2 cellular contexts compared by ENCODE assay signal in the genomic region with DNA sequence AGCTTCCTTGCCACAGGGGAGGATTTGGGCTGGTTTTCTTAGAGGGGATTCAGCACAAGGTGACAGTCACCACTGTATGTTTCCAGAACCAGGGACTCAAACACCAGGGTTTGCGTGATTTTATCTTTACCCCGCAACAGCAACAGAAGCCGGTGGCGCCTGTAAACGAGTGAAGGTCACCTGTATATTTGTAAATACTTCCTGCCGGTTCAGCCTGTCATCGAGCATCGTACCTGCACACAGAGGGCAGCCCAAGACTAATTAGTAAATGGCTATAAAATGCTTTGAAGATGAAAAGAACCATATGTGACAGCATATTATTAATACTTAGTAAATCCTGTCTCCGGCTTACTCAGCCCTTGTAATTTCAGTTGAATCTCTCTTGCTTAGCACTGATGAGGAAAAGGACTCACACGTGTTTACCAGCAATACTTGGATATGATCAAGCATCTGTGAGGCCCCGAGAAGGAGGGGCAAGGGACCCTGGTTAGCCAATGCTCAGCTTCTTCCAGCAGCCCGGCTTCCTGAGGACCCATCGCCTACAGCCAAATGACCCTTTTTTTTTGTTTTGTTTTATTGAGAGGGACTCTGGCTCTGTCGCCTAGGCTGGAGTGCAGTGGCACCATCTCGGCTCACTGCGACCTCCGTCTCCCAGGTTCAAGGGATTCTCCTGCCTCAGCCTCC.
TF ChIP-seq lines count a peak whose summit lies in the region.

No MANE protein-coding gene starts in this region.

TF ChIP-seq in HepG2, 621 proteins besides CTCF, POLR2A, EP300 and RAD21:
- TF ChIP-seq ZNF34 (CRISPR knock-in tag; IDR thresholded peaks at IDR 0.05; ENCODE audit: borderline replicate concordance), result no peak
- TF ChIP-seq, protein P1, sequence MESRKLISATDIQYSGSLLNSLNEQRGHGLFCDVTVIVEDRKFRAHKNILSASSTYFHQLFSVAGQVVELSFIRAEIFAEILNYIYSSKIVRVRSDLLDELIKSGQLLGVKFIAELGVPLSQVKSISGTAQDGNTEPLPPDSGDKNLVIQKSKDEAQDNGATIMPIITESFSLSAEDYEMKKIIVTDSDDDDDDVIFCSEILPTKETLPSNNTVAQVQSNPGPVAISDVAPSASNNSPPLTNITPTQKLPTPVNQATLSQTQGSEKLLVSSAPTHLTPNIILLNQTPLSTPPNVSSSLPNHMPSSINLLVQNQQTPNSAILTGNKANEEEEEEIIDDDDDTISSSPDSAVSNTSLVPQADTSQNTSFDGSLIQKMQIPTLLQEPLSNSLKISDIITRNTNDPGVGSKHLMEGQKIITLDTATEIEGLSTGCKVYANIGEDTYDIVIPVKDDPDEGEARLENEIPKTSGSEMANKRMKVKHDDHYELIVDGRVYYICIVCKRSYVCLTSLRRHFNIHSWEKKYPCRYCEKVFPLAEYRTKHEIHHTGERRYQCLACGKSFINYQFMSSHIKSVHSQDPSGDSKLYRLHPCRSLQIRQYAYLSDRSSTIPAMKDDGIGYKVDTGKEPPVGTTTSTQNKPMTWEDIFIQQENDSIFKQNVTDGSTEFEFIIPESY (CRISPR knock-in tag; IDR thresholded peaks at IDR 0.05), result peak; percentile 86

TF ChIP-seq in endothelial cell of umbilical vein, 7 proteins besides CTCF, POLR2A, EP300 and RAD21:
- TF ChIP-seq, protein P2, sequence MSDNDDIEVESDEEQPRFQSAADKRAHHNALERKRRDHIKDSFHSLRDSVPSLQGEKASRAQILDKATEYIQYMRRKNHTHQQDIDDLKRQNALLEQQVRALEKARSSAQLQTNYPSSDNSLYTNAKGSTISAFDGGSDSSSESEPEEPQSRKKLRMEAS (IDR thresholded peaks at IDR 0.05; ENCODE audit: insufficient read depth, insufficient read length), result no peak
- TF ChIP-seq FOS (IDR thresholded peaks at IDR 0.05; ENCODE audit: borderline replicate concordance, insufficient read depth, low read length) (no peak), POLR2AphosphoS5 (IDR thresholded peaks at IDR 0.05; ENCODE audit: insufficient read depth, low read depth, low read length) (no peak), EZH2 (IDR thresholded peaks at IDR 0.05; ENCODE audit: borderline replicate concordance, low read depth, low read length, severe bottlenecking) (no peak), MYC (IDR thresholded peaks at IDR 0.05; ENCODE audit: low read depth, low read length) (no peak), GATA2 (IDR thresholded peaks at IDR 0.05; ENCODE audit: insufficient read depth, insufficient read length, low read depth, low read length) (no peak)
